22 cellular contexts compared by ENCODE assay signal in genomic region chr2:12479042-12479601, GRCh38.
DNase-seq lines count a peak whose midpoint lies in the region; ATAC-seq, FAIRE-seq and TF ChIP-seq lines count a peak whose summit lies in the region.
"Had no signal": no experiment of that assay in that cellular context is flagged by ENCODE, and none has a peak within 500 bp of the region (broad histone marks: within the 10 kb centered on the region; RNA-seq: fewer than 3 reads in every experiment).

No MANE protein-coding gene starts in this region.

- WGBS in liver = 26% methylated on average over 3 of the region's 3 CpGs
- under 1% methylated on average over 3 of the region's 3 CpGs for WGBS in HepG2 (ENCODE audit: low lambda C conversion rate)

- intact Hi-C loops in HepG2 (cut with micrococcal nuclease; ENCODE audit: unreplicated experiment) = loop anchor here (10.0 kb wide), 1 partner anchor 1534 kb away; no protein-coding TSS in a partner anchor
- intact Hi-C loops in gastrocnemius medialis (cut with DNase I; ENCODE audit: low total_unique reads) = no loop called here

- POLR2A ChIA-PET in HepG2 (lab: Yijun Ruan, JAX) = no interaction called here

- no peak overlapping the region for H2AFZ ChIP-seq in HepG2 (ENCODE audit: low read length)
- H2AFZ ChIP-seq: hepatocyte had no signal

- no peak overlapping the region for H3K4me2 ChIP-seq in HepG2 (ENCODE audit: low read depth, low read length)
- H3K4me2 ChIP-seq: hepatocyte had no signal

- H3K9me3 ChIP-seq in liver (ENCODE audit: control insufficient read depth in 4 of 4, low read length in 3 of 4) = no peaks in the 10 kb centered on the region
- no peaks in the 10 kb centered on the region for H3K9me3 ChIP-seq in HepG2 (ENCODE audit: low read length)
- H3K9me3 ChIP-seq in adipocyte (ENCODE audit: control insufficient read depth, low read length) = peaks cover 4% of the 10 kb centered on the region
- no peaks in the 10 kb centered on the region for H3K9me3 ChIP-seq in gastrocnemius medialis
- H3K9me3 ChIP-seq: pancreas had no signal

- no peak for FAIRE-seq in HepG2 (lab: Jason Lieb, UNC)
- FAIRE-seq: colon, H1, small intestine had no signal

- no peaks in the 10 kb centered on the region for H3K79me2 ChIP-seq in HepG2 (ENCODE audit: insufficient read depth, low read length)
- H3K79me2 ChIP-seq: hepatocyte had no signal

- no peak overlapping the region for H3K27ac ChIP-seq in liver (ENCODE audit: low read depth in 1 of 2, low read length in 2 of 2)
- H3K27ac ChIP-seq in HepG2 (ENCODE audit: extremely low read length, insufficient read depth, low read length) = no peak overlapping the region
- no peak overlapping the region for H3K27ac ChIP-seq in gastrocnemius medialis
- H3K27ac ChIP-seq: epithelial cell of prostate, hepatocyte, pancreas had no signal

- TF ChIP-seq CTCF in liver (IDR thresholded peaks at IDR 0.05; ENCODE audit: low read depth, low read length, missing input control) = no peak
- TF ChIP-seq CTCF in HepG2 (CRISPR knock-in tag; IDR thresholded peaks at IDR 0.05) = no peak
- TF ChIP-seq CTCF in fibroblast of pulmonary artery (IDR thresholded peaks at IDR 0.05; ENCODE audit: low read length, missing control alignments) = no peak
- TF ChIP-seq CTCF in gastrocnemius medialis (IDR thresholded peaks at IDR 0.05 in 4 of 5, conservative IDR thresholded peaks at IDR 0.05 in 1 of 5) = no peak

- DNase-seq in HepG2 (ENCODE audit: low spot score) (no peak), adipocyte (ENCODE audit: low read depth) (peak; percentile 39), fibroblast of pulmonary artery (ENCODE audit: low read depth) (peak; percentile 30), H7 (no peak), NCI-H446 (lab: John Stamatoyannopoulos, UW) (no peak), gastrocnemius medialis (no peak)
- DNase-seq in activated CD4-positive, CD25-positive, alpha-beta regulatory T cell (lab: John Stamatoyannopoulos, UW) = no peak
- DNase-seq: activated CD4-positive, alpha-beta T cell treated with anti-CD3 and anti-CD28 coated beads for 36 hours; activated naive CD8-positive, alpha-beta T cell treated with anti-CD3 and anti-CD28 coated beads, Interleukin-2, amount 10 ng/mL, durations not matched to agents 7 days and 5 days; activated T-cell treated with anti-CD3 and anti-CD28 coated beads for 4 hours; CD8-positive, alpha-beta T cell; MM.1S; NCI-H2107; pancreas; small intestine; T-helper 2 cell; trophoblast cell had no signal

- CTCF ChIA-PET in HepG2 (lab: Yijun Ruan, JAX; ENCODE audit: low intra/inter-chr PET ratio, low total read pairs) = no interaction called here

- H3K4me1 ChIP-seq in liver (ENCODE audit: control insufficient read depth in 4 of 4, insufficient read depth in 4 of 4, low read length in 3 of 4) (peaks cover 0 to 8% (median 4%) of the 10 kb centered on the region in 4 donors), HepG2 (ENCODE audit: insufficient read depth, low read length) (no peaks in the 10 kb centered on the region), adipocyte (ENCODE audit: control insufficient read depth, insufficient read depth, low read length) (peaks cover 13% of the 10 kb centered on the region), gastrocnemius medialis (no peaks in the 10 kb centered on the region)
- H3K4me1 ChIP-seq: pancreas had no signal

- TF ChIP-seq POLR2A in HepG2 (IDR thresholded peaks at IDR 0.05; ENCODE audit: insufficient read depth in 1 of 2, low read depth in 2 of 2, low read length in 2 of 2) = no peak
- TF ChIP-seq POLR2A in gastrocnemius medialis (IDR thresholded peaks at IDR 0.05) = no peak

- H3K4me3 ChIP-seq in liver (ENCODE audit: low read depth in 1 of 3, low read length in 3 of 3) = no peak overlapping the region
- no peak overlapping the region for H3K4me3 ChIP-seq in HepG2 (replicated peaks in 1 of 3; ENCODE audit: insufficient read depth in 1 of 3, low read depth in 2 of 3, low read length in 3 of 3)
- no peak overlapping the region for H3K4me3 ChIP-seq in adipocyte (ENCODE audit: low read length)
- no peak overlapping the region for H3K4me3 ChIP-seq in fibroblast of pulmonary artery (replicated peaks; ENCODE audit: low read depth, low read length)
- H3K4me3 ChIP-seq in H7 (ENCODE audit: insufficient read depth, low read depth, low read length) = no peak overlapping the region
- no peak overlapping the region for H3K4me3 ChIP-seq in gastrocnemius medialis
- H3K4me3 ChIP-seq: hepatocyte, pancreas had no signal

- no peaks in the 10 kb centered on the region for H3K27me3 ChIP-seq in liver (ENCODE audit: control insufficient read depth in 4 of 4, insufficient read depth in 4 of 4, low read length in 3 of 4)
- no peaks in the 10 kb centered on the region; a peak in 1 of 5 replicates for H3K27me3 ChIP-seq in HepG2 (ENCODE audit: control insufficient read depth in 1 of 2, insufficient read depth in 2 of 2, low read length in 2 of 2)
- H3K27me3 ChIP-seq in adipocyte (replicated peaks; ENCODE audit: control insufficient read depth, insufficient read depth, low read length) = no peaks in the 10 kb centered on the region
- no peaks in the 10 kb centered on the region for H3K27me3 ChIP-seq in H7 (ENCODE audit: control insufficient read depth, insufficient read depth, low read length)
- no peaks in the 10 kb centered on the region for H3K27me3 ChIP-seq in gastrocnemius medialis
- H3K27me3 ChIP-seq: hepatocyte, pancreas had no signal

- in situ Hi-C loops in HepG2 (cut with HindIII; ENCODE audit: extremely low pct_ligation_motif_present, low pct_unique_long_range_greater_than_20kb) (no loop called here), gastrocnemius medialis (cut with MboI; ENCODE audit: low sequenced_read_pairs in 4 of 4) (no loop called here)

- TF ChIP-seq RAD21 in liver (IDR thresholded peaks at IDR 0.05) (no peak), HepG2 (CRISPR knock-in tag; IDR thresholded peaks at IDR 0.05) (no peak)

- H3K36me3 ChIP-seq in liver (ENCODE audit: control insufficient read depth in 4 of 4, insufficient read depth in 3 of 4, low read depth in 1 of 4, low read length in 3 of 4) (no peaks in the 10 kb centered on the region), HepG2 (replicated peaks in 1 of 2; ENCODE audit: control insufficient read depth in 1 of 2, insufficient read depth in 2 of 2, low read length in 2 of 2) (no peaks in the 10 kb centered on the region), adipocyte (ENCODE audit: control insufficient read depth, insufficient read depth, low read length, severe bottlenecking) (no peaks in the 10 kb centered on the region), H7 (replicated peaks; ENCODE audit: control insufficient read depth, insufficient read depth, low read length) (no peaks in the 10 kb centered on the region), gastrocnemius medialis (no peaks in the 10 kb centered on the region)
- H3K36me3 ChIP-seq: pancreas had no signal

- ATAC-seq in HepG2 = no peak
- no peak for ATAC-seq in gastrocnemius medialis
- ATAC-seq: activated CD4-positive, alpha-beta T cell treated with anti-CD3 and anti-CD28 coated beads for 36 hours; CD8-positive, alpha-beta T cell had no signal

- H3K9ac ChIP-seq in liver (ENCODE audit: low read depth in 1 of 2, low read length in 2 of 2) (no peak overlapping the region), HepG2 (ENCODE audit: insufficient read depth, low read depth, low read length) (no peak overlapping the region), adipocyte (ENCODE audit: low read length) (no peak overlapping the region)

- no peaks in the 10 kb centered on the region for H4K20me1 ChIP-seq in HepG2 (ENCODE audit: insufficient read depth, low read length)

- TF ChIP-seq EP300 in HepG2 (IDR thresholded peaks at IDR 0.05; ENCODE audit: low read depth in 2 of 2, low read length in 2 of 2) = no peak
- no peak for TF ChIP-seq EP300 in HepG2 (CRISPR knock-in tag; IDR thresholded peaks at IDR 0.05; ENCODE audit: borderline replicate concordance)

- no TSS peak for BruUV-seq in HepG2 (replicated peaks; lab: Mats Ljungman, UMichigan)

TF ChIP-seq in liver, 16 proteins besides CTCF, POLR2A, EP300 and RAD21:
- TF ChIP-seq RXRA (IDR thresholded peaks at IDR 0.05) (peak in 1 of 2 donors; percentile 2), NR2F2 (IDR thresholded peaks at IDR 0.05) (peak; percentile 20), FOXA1 (IDR thresholded peaks at IDR 0.05) (no peak)

TF ChIP-seq in HepG2, 621 proteins besides CTCF, POLR2A, EP300 and RAD21 (continues in another document):
- TF ChIP-seq ZNF546 (CRISPR knock-in tag; conservative IDR thresholded peaks at IDR 0.05) = no peak
- TF ChIP-seq FOXP4 (CRISPR knock-in tag; IDR thresholded peaks at IDR 0.05) = no peak
- no peak for TF ChIP-seq BCL3 (CRISPR knock-in tag; IDR thresholded peaks at IDR 0.05)
- TF ChIP-seq ZNF598 (CRISPR knock-in tag; IDR thresholded peaks at IDR 0.05; ENCODE audit: borderline replicate concordance) = no peak

Comparison
In these comparisons a context has a peak if more than half of its experiments do, and no peak if none do; other contexts are left out.
1. DNase-seq: peak in adipocyte (single experiment) and fibroblast of pulmonary artery (single experiment); none in HepG2 (single experiment), H7 (single experiment), activated CD4-positive, CD25-positive, alpha-beta regulatory T cell (0 of 4), NCI-H446 (0 of 2) and gastrocnemius medialis (0 of 2).